1 cellular context compared by ENCODE assay signal in genomic region chr16:81096715-81097208, GRCh38.
TF ChIP-seq lines count a peak whose summit lies in the region.

No MANE protein-coding gene starts in this region.

TF ChIP-seq in HepG2, 621 proteins besides CTCF, POLR2A, EP300 and RAD21 (continued from another document and continues in another):
- TF ChIP-seq HMGXB3 (CRISPR knock-in tag; IDR thresholded peaks at IDR 0.05; ENCODE audit: borderline replicate concordance) (0 out of 2 replicates have a peak, but pooled peaks have one; percentile 34), STAT6 (CRISPR knock-in tag; IDR thresholded peaks at IDR 0.05; ENCODE audit: borderline replicate concordance) (no peak), SNAPC5 (CRISPR knock-in tag; IDR thresholded peaks at IDR 0.05; ENCODE audit: borderline replicate concordance) (no peak), ZNF225 (CRISPR knock-in tag; IDR thresholded peaks at IDR 0.05) (no peak), ZNF232 (CRISPR knock-in tag; IDR thresholded peaks at IDR 0.05; ENCODE audit: borderline replicate concordance) (0 out of 2 replicates have a peak, but pooled peaks have one; percentile 48), ZNF24 (IDR thresholded peaks at IDR 0.05) (peak; percentile 22; the same call in 1 of the 2 replicates), KAT7 (CRISPR knock-in tag; IDR thresholded peaks at IDR 0.05; ENCODE audit: borderline replicate concordance) (no peak), ARID4A (CRISPR knock-in tag; IDR thresholded peaks at IDR 0.05; ENCODE audit: borderline replicate concordance) (no peak), CBFB (CRISPR knock-in tag; IDR thresholded peaks at IDR 0.05) (no peak), ZFP37 (CRISPR knock-in tag; IDR thresholded peaks at IDR 0.05; ENCODE audit: borderline replicate concordance) (no peak), ZNF33B (CRISPR knock-in tag; IDR thresholded peaks at IDR 0.05) (no peak), ZZZ3 (CRISPR knock-in tag; IDR thresholded peaks at IDR 0.05; ENCODE audit: borderline replicate concordance) (no peak), POLR2AphosphoS2 (IDR thresholded peaks at IDR 0.05; ENCODE audit: low read depth, low read length) (no peak), HNF4A (CRISPR knock-in tag; IDR thresholded peaks at IDR 0.05) (no peak), CBX2 (IDR thresholded peaks at IDR 0.05; ENCODE audit: low read depth, low read length) (no peak), CBX2 (CRISPR knock-in tag; IDR thresholded peaks at IDR 0.05; ENCODE audit: low read depth) (no peak), KMT2A (CRISPR knock-in tag; IDR thresholded peaks at IDR 0.05) (0 out of 2 replicates have a peak, but pooled peaks have one; percentile 3), MIXL1 (CRISPR knock-in tag; IDR thresholded peaks at IDR 0.05) (no peak), NCOA1 (CRISPR knock-in tag; IDR thresholded peaks at IDR 0.05) (no peak), RBFOX2 (IDR thresholded peaks at IDR 0.05; ENCODE audit: low read depth, low read length) (no peak), HMG20A (CRISPR knock-in tag; IDR thresholded peaks at IDR 0.05; ENCODE audit: borderline replicate concordance) (no peak), ZHX1 (CRISPR knock-in tag; IDR thresholded peaks at IDR 0.05; ENCODE audit: low read depth) (no peak), ZNF766 (CRISPR knock-in tag; IDR thresholded peaks at IDR 0.05; ENCODE audit: borderline replicate concordance) (peak; percentile 42; the same call in 1 of the 2 replicates), PHB2 (IDR thresholded peaks at IDR 0.05; ENCODE audit: partially characterized antibody) (no peak), TRIM22 (IDR thresholded peaks at IDR 0.05) (no peak), PRPF4 (IDR thresholded peaks at IDR 0.05; ENCODE audit: low read depth, low read length, poor library complexity, severe bottlenecking) (no peak), ZNF383 (CRISPR knock-in tag; IDR thresholded peaks at IDR 0.05; ENCODE audit: borderline replicate concordance) (no peak), CHCHD3 (CRISPR knock-in tag; IDR thresholded peaks at IDR 0.05) (no peak), RARG (CRISPR knock-in tag; IDR thresholded peaks at IDR 0.05; ENCODE audit: low read depth) (peak; percentile 20; the same call in 1 of the 2 replicates), USF2 (IDR thresholded peaks at IDR 0.05; ENCODE audit: low read depth, low read length) (no peak), USF2 (CRISPR knock-in tag; IDR thresholded peaks at IDR 0.05; ENCODE audit: borderline replicate concordance) (no peak), ZBTB3 (CRISPR knock-in tag; IDR thresholded peaks at IDR 0.05; ENCODE audit: borderline replicate concordance, low read depth) (no peak), ZFP36L1 (CRISPR knock-in tag; IDR thresholded peaks at IDR 0.05) (no peak), ZNF18 (CRISPR knock-in tag; IDR thresholded peaks at IDR 0.05; ENCODE audit: insufficient replicate concordance) (no peak), MED8 (CRISPR knock-in tag; IDR thresholded peaks at IDR 0.05; ENCODE audit: insufficient replicate concordance) (no peak), ZNF484 (CRISPR knock-in tag; IDR thresholded peaks at IDR 0.05; ENCODE audit: borderline replicate concordance, low read depth) (0 out of 2 replicates have a peak, but pooled peaks have one; percentile 50), KLF6 (CRISPR knock-in tag; IDR thresholded peaks at IDR 0.05) (no peak), SP5 (CRISPR knock-in tag; IDR thresholded peaks at IDR 0.05; ENCODE audit: borderline replicate concordance, low read depth) (no peak)
